ENCODE assay signal across 1 cellular context in the genomic region with DNA sequence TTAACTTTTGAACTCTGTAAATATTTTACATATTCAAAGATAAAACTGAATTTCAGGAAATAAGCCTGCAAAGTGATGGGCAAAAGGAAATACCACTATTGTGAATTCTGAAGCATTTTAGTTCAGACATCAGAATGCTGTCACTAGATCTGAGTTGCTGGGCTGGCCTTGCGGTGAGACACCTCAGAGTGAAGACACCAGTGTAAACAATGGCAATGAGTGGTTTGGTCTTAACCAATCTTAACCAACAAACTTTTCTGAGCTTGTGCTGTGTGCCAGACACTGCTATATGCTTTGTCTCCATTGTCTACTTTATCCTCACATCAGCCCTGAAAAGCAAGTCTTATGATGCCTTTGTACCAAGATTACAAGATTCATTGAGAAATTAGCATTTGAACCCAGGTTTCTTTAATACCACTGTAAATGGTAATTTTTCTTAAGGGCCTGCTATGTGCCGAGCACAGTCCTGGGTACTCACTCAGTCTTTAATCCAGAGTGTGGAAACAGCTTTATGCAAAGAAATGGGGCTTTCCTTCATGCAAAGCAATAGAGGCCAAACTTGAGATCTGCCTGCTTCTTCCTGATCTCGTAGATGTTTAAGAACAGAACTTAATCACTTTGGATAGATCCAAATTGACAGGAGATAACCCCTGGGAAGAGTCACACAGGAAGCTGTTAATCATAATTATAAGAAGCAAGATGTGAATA.
TF ChIP-seq lines count a peak whose summit lies in the region.

No MANE protein-coding gene starts in this region.

TF ChIP-seq in WTC11, 78 proteins besides CTCF, POLR2A, EP300 and RAD21 (continued from another document):
- TF ChIP-seq, protein P1, sequence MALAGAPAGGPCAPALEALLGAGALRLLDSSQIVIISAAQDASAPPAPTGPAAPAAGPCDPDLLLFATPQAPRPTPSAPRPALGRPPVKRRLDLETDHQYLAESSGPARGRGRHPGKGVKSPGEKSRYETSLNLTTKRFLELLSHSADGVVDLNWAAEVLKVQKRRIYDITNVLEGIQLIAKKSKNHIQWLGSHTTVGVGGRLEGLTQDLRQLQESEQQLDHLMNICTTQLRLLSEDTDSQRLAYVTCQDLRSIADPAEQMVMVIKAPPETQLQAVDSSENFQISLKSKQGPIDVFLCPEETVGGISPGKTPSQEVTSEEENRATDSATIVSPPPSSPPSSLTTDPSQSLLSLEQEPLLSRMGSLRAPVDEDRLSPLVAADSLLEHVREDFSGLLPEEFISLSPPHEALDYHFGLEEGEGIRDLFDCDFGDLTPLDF (CRISPR knock-in tag; IDR thresholded peaks at IDR 0.05), result no peak
- TF ChIP-seq GABPB1 (CRISPR knock-in tag; IDR thresholded peaks at IDR 0.05) (no peak), HMGA2 (CRISPR knock-in tag; IDR thresholded peaks at IDR 0.05) (no peak), ZNF416 (CRISPR knock-in tag; IDR thresholded peaks at IDR 0.05) (no peak), RORB (CRISPR knock-in tag; IDR thresholded peaks at IDR 0.05) (no peak), CREB1 (CRISPR knock-in tag; IDR thresholded peaks at IDR 0.05) (no peak), CREM (CRISPR knock-in tag; IDR thresholded peaks at IDR 0.05) (no peak), KAT7 (CRISPR knock-in tag; IDR thresholded peaks at IDR 0.05; ENCODE audit: borderline replicate concordance) (no peak)
- TF ChIP-seq, protein P2, sequence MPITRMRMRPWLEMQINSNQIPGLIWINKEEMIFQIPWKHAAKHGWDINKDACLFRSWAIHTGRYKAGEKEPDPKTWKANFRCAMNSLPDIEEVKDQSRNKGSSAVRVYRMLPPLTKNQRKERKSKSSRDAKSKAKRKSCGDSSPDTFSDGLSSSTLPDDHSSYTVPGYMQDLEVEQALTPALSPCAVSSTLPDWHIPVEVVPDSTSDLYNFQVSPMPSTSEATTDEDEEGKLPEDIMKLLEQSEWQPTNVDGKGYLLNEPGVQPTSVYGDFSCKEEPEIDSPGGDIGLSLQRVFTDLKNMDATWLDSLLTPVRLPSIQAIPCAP (CRISPR knock-in tag; IDR thresholded peaks at IDR 0.05), result no peak
- TF ChIP-seq, protein P3, sequence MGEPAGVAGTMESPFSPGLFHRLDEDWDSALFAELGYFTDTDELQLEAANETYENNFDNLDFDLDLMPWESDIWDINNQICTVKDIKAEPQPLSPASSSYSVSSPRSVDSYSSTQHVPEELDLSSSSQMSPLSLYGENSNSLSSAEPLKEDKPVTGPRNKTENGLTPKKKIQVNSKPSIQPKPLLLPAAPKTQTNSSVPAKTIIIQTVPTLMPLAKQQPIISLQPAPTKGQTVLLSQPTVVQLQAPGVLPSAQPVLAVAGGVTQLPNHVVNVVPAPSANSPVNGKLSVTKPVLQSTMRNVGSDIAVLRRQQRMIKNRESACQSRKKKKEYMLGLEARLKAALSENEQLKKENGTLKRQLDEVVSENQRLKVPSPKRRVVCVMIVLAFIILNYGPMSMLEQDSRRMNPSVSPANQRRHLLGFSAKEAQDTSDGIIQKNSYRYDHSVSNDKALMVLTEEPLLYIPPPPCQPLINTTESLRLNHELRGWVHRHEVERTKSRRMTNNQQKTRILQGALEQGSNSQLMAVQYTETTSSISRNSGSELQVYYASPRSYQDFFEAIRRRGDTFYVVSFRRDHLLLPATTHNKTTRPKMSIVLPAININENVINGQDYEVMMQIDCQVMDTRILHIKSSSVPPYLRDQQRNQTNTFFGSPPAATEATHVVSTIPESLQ (CRISPR knock-in tag; IDR thresholded peaks at IDR 0.05), result no peak
